10 cellular contexts compared by ENCODE assay signal in the genomic region with DNA sequence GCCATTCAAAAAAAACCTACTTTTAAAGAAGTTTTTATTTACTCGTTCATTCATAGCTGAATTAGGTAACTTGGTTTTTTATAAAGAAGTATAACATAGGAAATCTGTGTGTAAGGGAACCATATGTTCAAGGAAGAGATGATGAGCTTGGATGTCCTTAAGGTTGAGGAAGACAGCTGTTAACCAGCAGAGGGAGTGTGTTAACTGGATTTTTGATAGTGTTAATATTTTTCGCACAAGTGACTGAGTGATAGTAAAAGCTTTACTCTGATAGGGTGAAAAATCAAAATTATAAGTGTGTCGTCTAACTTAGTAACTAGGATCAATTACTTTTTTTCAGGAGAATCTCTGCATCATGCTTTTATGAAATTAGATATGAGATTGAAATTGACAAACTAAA.
DNase-seq lines count a peak whose midpoint lies in the region; ATAC-seq and TF ChIP-seq lines count a peak whose summit lies in the region.
"Had no signal": no experiment of that assay in that cellular context is flagged by ENCODE, and none has a peak within 500 bp of the region (broad histone marks: within the 10 kb centered on the region; RNA-seq: fewer than 3 reads in every experiment).

No MANE protein-coding gene starts in this region.

- no peaks in the 10 kb centered on the region for H3K27me3 ChIP-seq in endodermal cell (ENCODE audit: control insufficient read depth, insufficient read depth, low read length, poor library complexity, severe bottlenecking)

- H3K27me3 Mint-ChIP-seq in endodermal cell (ENCODE audit: insufficient read depth) (no peaks in the 10 kb centered on the region), progenitor cell of endocrine pancreas (no peaks in the 10 kb centered on the region)
- peaks cover 1 to 41% (median 4%) of the 10 kb centered on the region in 5 donors for H3K27me3 Mint-ChIP-seq in naive thymus-derived CD8-positive, alpha-beta T cell

- WGBS in endodermal cell (ENCODE audit: insufficient coverage in 1 of 2, insufficient read length in 1 of 2), 2 experiments, result 79 to 87% methylated on average over 3 of the region's 3 CpGs

- H3K36me3 ChIP-seq in endodermal cell (ENCODE audit: control insufficient read depth, insufficient read depth, low read length), result no peaks in the 10 kb centered on the region

- H3K4me3 Mint-ChIP-seq in endodermal cell (no peak overlapping the region), progenitor cell of endocrine pancreas (ENCODE audit: low read depth) (no peak overlapping the region)
- H3K4me3 Mint-ChIP-seq in naive thymus-derived CD8-positive, alpha-beta T cell, result no peak overlapping the region
- H3K4me3 Mint-ChIP-seq: activated naive CD8-positive, alpha-beta T cell treated with anti-CD3 and anti-CD28 coated beads, Interleukin-2, amount 10 ng/mL, durations not matched to agents 7 days and 5 days had no signal

- H3K4me1 Mint-ChIP-seq in endodermal cell (no peaks in the 10 kb centered on the region), progenitor cell of endocrine pancreas (ENCODE audit: low read depth) (peaks cover 1% of the 10 kb centered on the region)
- no peaks in the 10 kb centered on the region for H3K4me1 Mint-ChIP-seq in naive thymus-derived CD8-positive, alpha-beta T cell
- H3K4me1 Mint-ChIP-seq: activated naive CD8-positive, alpha-beta T cell treated with anti-CD3 and anti-CD28 coated beads, Interleukin-2, amount 10 ng/mL, durations not matched to agents 7 days and 5 days had no signal

- no peak for ATAC-seq in naive thymus-derived CD8-positive, alpha-beta T cell
- no peak for ATAC-seq in GM18858 (IDR thresholded peaks at IDR 0.05; ENCODE audit: unreplicated experiment)

- H3K36me3 Mint-ChIP-seq in endodermal cell (ENCODE audit: low read depth) (no peaks in the 10 kb centered on the region), progenitor cell of endocrine pancreas (ENCODE audit: insufficient read depth) (no peaks in the 10 kb centered on the region)
- H3K36me3 Mint-ChIP-seq in naive thymus-derived CD8-positive, alpha-beta T cell, result no peaks in the 10 kb centered on the region
- H3K36me3 Mint-ChIP-seq: activated naive CD8-positive, alpha-beta T cell treated with anti-CD3 and anti-CD28 coated beads, Interleukin-2, amount 10 ng/mL, durations not matched to agents 7 days and 5 days had no signal

- no peak overlapping the region for H3K27ac ChIP-seq in endodermal cell (ENCODE audit: low read depth, low read length)

- H3K27ac Mint-ChIP-seq in endodermal cell, result no peak overlapping the region
- H3K27ac Mint-ChIP-seq in progenitor cell of endocrine pancreas, result no peak overlapping the region
- no peak overlapping the region for H3K27ac Mint-ChIP-seq in naive thymus-derived CD8-positive, alpha-beta T cell
- H3K27ac Mint-ChIP-seq: activated naive CD8-positive, alpha-beta T cell treated with anti-CD3 and anti-CD28 coated beads, Interleukin-2, amount 10 ng/mL, durations not matched to agents 7 days and 5 days had no signal

- H3K9me3 Mint-ChIP-seq in endodermal cell, result peaks cover 8% of the 10 kb centered on the region
- H3K9me3 Mint-ChIP-seq in progenitor cell of endocrine pancreas (ENCODE audit: low read depth), result peaks cover 16% of the 10 kb centered on the region
- peaks cover 2 to 25% (median 11%) of the 10 kb centered on the region in 9 donors for H3K9me3 Mint-ChIP-seq in naive thymus-derived CD8-positive, alpha-beta T cell

- no peaks in the 10 kb centered on the region for H3K4me1 ChIP-seq in endodermal cell (ENCODE audit: control insufficient read depth, insufficient read depth, low read length)

- no peaks in the 10 kb centered on the region for H3K9me3 ChIP-seq in endodermal cell (ENCODE audit: control insufficient read depth, low read length)

- DNase-seq in DMS153 treated with DMSO at 0.1 percent for 48 hours (lab: John Stamatoyannopoulos, UW; ENCODE audit: unreplicated experiment) (peak; percentile 1), DMS153 (lab: John Stamatoyannopoulos, UW) (no peak), NCI-H460 (ENCODE audit: extremely low read depth, low read depth) (peak; percentile 14), endodermal cell (no peak), progenitor cell of endocrine pancreas (ENCODE audit: low spot score, unreplicated experiment) (no peak), hypothalamus (lab: John Stamatoyannopoulos, UW) (no peak)
- no peak for DNase-seq in naive thymus-derived CD8-positive, alpha-beta T cell
- DNase-seq: 8988T; activated naive CD8-positive, alpha-beta T cell treated with anti-CD3 and anti-CD28 coated beads, Interleukin-2, amount 10 ng/mL, durations not matched to agents 7 days and 5 days had no signal

- no peak overlapping the region for H3K9ac ChIP-seq in endodermal cell (ENCODE audit: extremely low read depth, low read length, poor library complexity, severe bottlenecking)

- TF ChIP-seq CTCF in endodermal cell (conservative IDR thresholded peaks at IDR 0.05), result peak; percentile 78
- peak; percentile 47 for TF ChIP-seq CTCF in progenitor cell of endocrine pancreas (IDR thresholded peaks at IDR 0.05; ENCODE audit: unreplicated experiment)

- POLR2A ChIA-PET in naive thymus-derived CD8-positive, alpha-beta T cell (lab: Charles Lee), result no interaction called here

- no peak overlapping the region for H3K4me3 ChIP-seq in endodermal cell (ENCODE audit: low read length)

Comparison
In these comparisons a context has a peak if more than half of its experiments do, and no peak if none do; other contexts are left out.
1. DNase-seq: peak in DMS153 treated with DMSO at 0.1 percent for 48 hours (single experiment) and NCI-H460 (single experiment); none in DMS153 (single experiment), endodermal cell (single experiment), progenitor cell of endocrine pancreas (single experiment), naive thymus-derived CD8-positive, alpha-beta T cell (0 of 10) and hypothalamus (0 of 51).